In the genomic region with DNA sequence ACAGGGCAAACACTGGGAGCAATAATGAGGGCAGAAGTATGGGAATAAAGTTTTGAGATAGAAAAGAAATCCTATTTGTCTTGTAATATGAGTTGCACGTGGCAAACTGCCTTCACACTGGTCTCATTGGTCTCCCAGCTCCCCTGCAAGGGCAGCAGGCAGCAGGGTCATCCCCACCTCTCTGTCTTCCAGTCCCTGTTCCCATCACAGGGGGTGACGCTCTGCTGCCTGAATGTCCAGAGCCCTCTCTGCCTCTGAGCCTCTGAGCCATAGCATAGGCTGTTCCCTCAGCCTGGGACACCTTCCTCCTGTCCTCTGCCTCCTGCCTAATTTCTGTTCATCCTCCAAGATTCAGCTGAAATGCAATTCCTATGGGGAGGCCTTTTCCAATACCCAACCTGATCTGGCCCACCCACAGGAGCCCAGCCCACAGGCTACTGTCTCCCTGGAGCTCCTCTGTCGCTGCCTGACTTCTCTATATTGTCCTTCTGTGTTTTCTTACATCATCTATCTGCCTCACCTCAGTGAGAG, we compare ENCODE assay signal across 22 cellular contexts. TPM values are rescaled to one million over a fixed set of nuclear protein-coding genes. Genes with fewer than 3 reads are reported as not detected.
DNase-seq lines count a peak whose midpoint lies in the region; ATAC-seq and TF ChIP-seq lines count a peak whose summit lies in the region.
"Had no signal": no experiment of that assay in that cellular context is flagged by ENCODE, and none has a peak within 500 bp of the region (broad histone marks: within the 10 kb centered on the region; RNA-seq: fewer than 3 reads in every experiment).

No MANE protein-coding gene starts in this region.

- H3K4me1 ChIP-seq in SK-N-SH (ENCODE audit: control insufficient read depth in 1 of 2, insufficient read depth in 2 of 2, low read depth in 1 of 2, low read length in 1 of 2) (no peaks in the 10 kb centered on the region), OCI-LY1 (ENCODE audit: insufficient read depth, low read length, severe bottlenecking) (peaks cover 31% of the 10 kb centered on the region)
- H3K4me1 ChIP-seq: Caco-2, SJCRH30 had no signal

- H3K27ac ChIP-seq in SK-N-SH (ENCODE audit: low read depth in 2 of 2, low read length in 1 of 2) (no peak overlapping the region), OCI-LY1 (ENCODE audit: low read depth, low read length, poor library complexity, severe bottlenecking) (peak overlapping the region; percentile 67), substantia nigra (ENCODE audit: low read depth, low read length, poor library complexity, severe bottlenecking) (no peak overlapping the region)
- H3K27ac ChIP-seq: 22Rv1, PC-9, SJCRH30 had no signal

- peak overlapping the region; percentile 43 for H3K27ac Mint-ChIP-seq in stimulated activated effector memory CD8-positive, alpha-beta T cell treated with anti-CD3 and anti-CD28 coated beads, Interleukin-12 subunit alpha, Interleukin-12 subunit beta, amount 100 ng/mL, for 72 hours

- H3K9ac ChIP-seq in SK-N-SH (no peak overlapping the region), OCI-LY1 (ENCODE audit: low read length) (peak overlapping the region; percentile 13; the same call in 1 of the 2 replicates)

- no peak overlapping the region for H3K4me2 ChIP-seq in SK-N-SH
- peak overlapping the region; percentile 50; the same call in 1 of the 2 replicates for H3K4me2 ChIP-seq in OCI-LY1 (ENCODE audit: low read length)
- H3K4me2 ChIP-seq: PC-9 had no signal

- no peak for TF ChIP-seq CTCF in SK-N-SH (IDR thresholded peaks at IDR 0.05)
- TF ChIP-seq CTCF in OCI-LY1 (IDR thresholded peaks at IDR 0.05; ENCODE audit: low read length), result no peak

- no peaks in the 10 kb centered on the region for H4K20me1 ChIP-seq in SK-N-SH (ENCODE audit: insufficient read depth)
- H4K20me1 ChIP-seq in OCI-LY1 (ENCODE audit: insufficient read depth, low read length), result no peaks in the 10 kb centered on the region

- in situ Hi-C loops in ACHN (cut with HindIII; ENCODE audit: low pct_ligation_motif_present, low pct_unique_long_range_greater_than_20kb, low sequenced_read_pairs), result no loop called here

- DNase-seq in SK-N-SH (peak; percentile 9), islet precursor cell (peak; percentile 37), substantia nigra (lab: John Stamatoyannopoulos, UW) (no peak), ACHN (no peak)
- no peak for DNase-seq in stimulated activated effector memory CD8-positive, alpha-beta T cell treated with anti-CD3 and anti-CD28 coated beads, Interleukin-12 subunit alpha, Interleukin-12 subunit beta, amount 100 ng/mL, for 72 hours (ENCODE audit: low spot score in 2 of 2)
- DNase-seq: CD4-positive, CD25-positive, alpha-beta regulatory T cell; GF-D8; NCI-H1105; NCI-H1694; NCI-H2081 treated with DMSO at 0.1 percent for 48 hours; NCI-H510A treated with DMSO at 0.1 percent for 48 hours; NCI-H82; PC-9 had no signal

- H3K79me2 ChIP-seq in SK-N-SH (ENCODE audit: insufficient read depth), result no peaks in the 10 kb centered on the region
- no peaks in the 10 kb centered on the region for H3K79me2 ChIP-seq in OCI-LY1 (ENCODE audit: insufficient read depth, low read length)

- no peaks in the 10 kb centered on the region for H3K27me3 ChIP-seq in SK-N-SH (ENCODE audit: insufficient read depth)
- no peaks in the 10 kb centered on the region for H3K27me3 ChIP-seq in OCI-LY1 (ENCODE audit: insufficient read depth, low read length)
- H3K27me3 ChIP-seq: SJCRH30 had no signal

- no peak for TF ChIP-seq EP300 in SK-N-SH (IDR thresholded peaks at IDR 0.05; ENCODE audit: borderline replicate concordance in 1 of 2, low read depth in 1 of 2, low read length in 1 of 2)

- no peak for TF ChIP-seq RAD21 in SK-N-SH (IDR thresholded peaks at IDR 0.05; ENCODE audit: low read length)

- no peaks in the 10 kb centered on the region for H3K4me1 Mint-ChIP-seq in stimulated activated effector memory CD8-positive, alpha-beta T cell treated with anti-CD3 and anti-CD28 coated beads, Interleukin-12 subunit alpha, Interleukin-12 subunit beta, amount 100 ng/mL, for 72 hours

- 88% methylated on average over 3 of the region's 3 CpGs for WGBS in SK-N-SH (ENCODE audit: low lambda C conversion rate)

- no peak overlapping the region for H3K4me3 Mint-ChIP-seq in stimulated activated effector memory CD8-positive, alpha-beta T cell treated with anti-CD3 and anti-CD28 coated beads, Interleukin-12 subunit alpha, Interleukin-12 subunit beta, amount 100 ng/mL, for 72 hours
- H3K4me3 Mint-ChIP-seq: CD4-positive, CD25-positive, alpha-beta regulatory T cell had no signal

- H3K4me3 ChIP-seq in SK-N-SH (ENCODE audit: low read depth in 2 of 2, low read length in 1 of 2) (no peak overlapping the region), OCI-LY1 (ENCODE audit: low read depth, low read length, poor library complexity, severe bottlenecking) (no peak overlapping the region)
- H3K4me3 ChIP-seq: K562, PC-9 had no signal

- no peaks in the 10 kb centered on the region for H3F3A ChIP-seq in SK-N-SH (replicated peaks; ENCODE audit: insufficient read depth)
- H3F3A ChIP-seq in OCI-LY1 (ENCODE audit: insufficient read depth, low read length), result no peaks in the 10 kb centered on the region

- H3K9me3 Mint-ChIP-seq in stimulated activated effector memory CD8-positive, alpha-beta T cell treated with anti-CD3 and anti-CD28 coated beads, Interleukin-12 subunit alpha, Interleukin-12 subunit beta, amount 100 ng/mL, for 72 hours, result no peaks in the 10 kb centered on the region

- H3K36me3 Mint-ChIP-seq in stimulated activated effector memory CD8-positive, alpha-beta T cell treated with anti-CD3 and anti-CD28 coated beads, Interleukin-12 subunit alpha, Interleukin-12 subunit beta, amount 100 ng/mL, for 72 hours, result no peaks in the 10 kb centered on the region

- no peak overlapping the region for H2AFZ ChIP-seq in SK-N-SH (ENCODE audit: low read depth)
- H2AFZ ChIP-seq in OCI-LY1 (ENCODE audit: low read length), result no peak overlapping the region
- H2AFZ ChIP-seq: PC-9 had no signal

- H3K36me3 ChIP-seq in SK-N-SH (replicated peaks in 1 of 2; ENCODE audit: control insufficient read depth in 1 of 2, insufficient read depth in 2 of 2, low read length in 1 of 2) (no peaks in the 10 kb centered on the region), OCI-LY1 (ENCODE audit: insufficient read depth, low read length) (no peaks in the 10 kb centered on the region)
- H3K36me3 ChIP-seq: SJCRH30 had no signal

- no peaks in the 10 kb centered on the region for H3K9me3 ChIP-seq in SK-N-SH
- 0 out of 2 replicates have a peak, but pooled peaks cover 3% of the 10 kb centered on the region for H3K9me3 ChIP-seq in OCI-LY1 (ENCODE audit: low read length)
- H3K9me3 ChIP-seq: Caco-2 had no signal

- no peak for ATAC-seq in SK-N-SH treated with all-trans-retinoic acid at 6 μM for 48 hours
- ATAC-seq in stimulated activated effector memory CD8-positive, alpha-beta T cell treated with anti-CD3 and anti-CD28 coated beads, Interleukin-12 subunit alpha, Interleukin-12 subunit beta, amount 100 ng/mL, for 72 hours, result no peak
- ATAC-seq in esophagus mucosa, result no peak
- ATAC-seq: HCT116, K562 had no signal

- no peaks in the 10 kb centered on the region for H3K9me2 ChIP-seq in SK-N-SH
- no peaks in the 10 kb centered on the region for H3K9me2 ChIP-seq in OCI-LY1 (ENCODE audit: low read depth, low read length)

- CTCF ChIA-PET in SK-N-SH (lab: Yijun Ruan, JAX), result no interaction called here

- POLR2A ChIA-PET in SK-N-SH (lab: Yijun Ruan, JAX), result interaction anchor here (0.9 kb wide), 1 partner anchor 11 kb away, joined by 4 read pairs; no protein-coding TSS in a partner anchor

TF ChIP-seq in SK-N-SH, 30 proteins besides CTCF, POLR2A, EP300 and RAD21:
- TF ChIP-seq EZH2phosphoT487 (IDR thresholded peaks at IDR 0.05; ENCODE audit: borderline replicate concordance, low read depth) (no peak), GABPA (IDR thresholded peaks at IDR 0.05; ENCODE audit: low read depth) (no peak), SIN3A (IDR thresholded peaks at IDR 0.05; ENCODE audit: borderline replicate concordance, low read depth, low read length) (no peak), NRF1 (IDR thresholded peaks at IDR 0.05; ENCODE audit: low read depth, low read length) (no peak)

TF ChIP-seq in SK-N-SH treated with all-trans-retinoic acid at 6 μM for 48 hours, 23 proteins besides CTCF, POLR2A, EP300 and RAD21 (continues in another document):
- no peak for TF ChIP-seq TOX (CRISPR knock-in tag; IDR thresholded peaks at IDR 0.05; ENCODE audit: borderline replicate concordance)
- TF ChIP-seq SNAI2 (CRISPR knock-in tag; IDR thresholded peaks at IDR 0.05), result no peak
- no peak for TF ChIP-seq ZC3H10 (CRISPR knock-in tag; IDR thresholded peaks at IDR 0.05)
- no peak for TF ChIP-seq TCF4 (CRISPR knock-in tag; IDR thresholded peaks at IDR 0.05; ENCODE audit: borderline replicate concordance)
- TF ChIP-seq, protein P1, sequence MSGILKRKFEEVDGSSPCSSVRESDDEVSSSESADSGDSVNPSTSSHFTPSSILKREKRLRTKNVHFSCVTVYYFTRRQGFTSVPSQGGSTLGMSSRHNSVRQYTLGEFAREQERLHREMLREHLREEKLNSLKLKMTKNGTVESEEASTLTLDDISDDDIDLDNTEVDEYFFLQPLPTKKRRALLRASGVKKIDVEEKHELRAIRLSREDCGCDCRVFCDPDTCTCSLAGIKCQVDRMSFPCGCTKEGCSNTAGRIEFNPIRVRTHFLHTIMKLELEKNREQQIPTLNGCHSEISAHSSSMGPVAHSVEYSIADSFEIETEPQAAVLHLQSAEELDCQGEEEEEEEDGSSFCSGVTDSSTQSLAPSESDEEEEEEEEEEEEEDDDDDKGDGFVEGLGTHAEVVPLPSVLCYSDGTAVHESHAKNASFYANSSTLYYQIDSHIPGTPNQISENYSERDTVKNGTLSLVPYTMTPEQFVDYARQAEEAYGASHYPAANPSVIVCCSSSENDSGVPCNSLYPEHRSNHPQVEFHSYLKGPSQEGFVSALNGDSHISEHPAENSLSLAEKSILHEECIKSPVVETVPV (CRISPR knock-in tag; IDR thresholded peaks at IDR 0.05), result no peak

RNA-seq across cellular contexts. Expression of a gene that starts 12.1 kb away (rescaled TPM):
- polyA plus RNA-seq in SK-N-SH (2012; rRNA removed), result 0.18 and 0.26 TPM in 2 replicates
- 0.09 TPM in 2 replicates for polyA plus RNA-seq in SK-N-SH (2012; cell fraction: cytosol; rRNA removed)
- 1.3 and 2.3 TPM in 2 replicates for polyA plus RNA-seq in SK-N-SH (2012; cell fraction: nucleus; rRNA removed)
- 0.08 TPM for total RNA-seq in esophagus mucosa
- total RNA-seq: Caco-2 had no signal
- polyA plus RNA-seq: CD4-positive, CD25-positive, alpha-beta regulatory T cell had no signal

RNA-seq across cellular contexts. Expression of a gene that starts 26.7 kb away (rescaled TPM):
- polyA plus RNA-seq in SK-N-SH (2012; rRNA removed), result not detected in 2 replicates
- polyA plus RNA-seq in SK-N-SH (2012; cell fraction: cytosol; rRNA removed), result not detected in 2 replicates
- polyA plus RNA-seq in SK-N-SH (2012; cell fraction: nucleus; rRNA removed), result not detected in 2 replicates
- not detected for total RNA-seq in esophagus mucosa
- total RNA-seq: Caco-2; CD4-positive, CD25-positive, alpha-beta regulatory T cell; K562; PC-9; SJCRH30 had no signal
- polyA plus RNA-seq: AG04450; CD4-positive, CD25-positive, alpha-beta regulatory T cell; K562 had no signal

Comparison
In these comparisons a context has a peak if more than half of its experiments do, and no peak if none do; other contexts are left out.
1. DNase-seq: peak in SK-N-SH (single experiment) and islet precursor cell (single experiment); none in stimulated activated effector memory CD8-positive, alpha-beta T cell treated with anti-CD3 and anti-CD28 coated beads, Interleukin-12 subunit alpha, Interleukin-12 subunit beta, amount 100 ng/mL, for 72 hours (0 of 2), substantia nigra (0 of 49) and ACHN (single experiment).